ENCODE assay signal across 25 cellular contexts in genomic region chr9:21075484-21075883, GRCh38. TPM values are rescaled to one million over a fixed set of nuclear protein-coding genes. Genes with fewer than 3 reads are reported as not detected.
"Had no signal": no experiment of that assay in that cellular context is flagged by ENCODE, and none has a peak within 500 bp of the region (broad histone marks: within the 10 kb centered on the region; RNA-seq: fewer than 3 reads in every experiment).

No MANE protein-coding gene starts in this region.

- H3K27me3 ChIP-seq: colonic mucosa, gastroesophageal sphincter, heart left ventricle, sigmoid colon had no signal

- H3K9me3 Mint-ChIP-seq: activated CD4-positive, alpha-beta memory T cell treated with anti-CD3 and anti-CD28 coated beads, Interleukin-2, amount 10 ng/mL, durations not matched to agents 7 days and 5 days; activated T-helper 17 cell treated with anti-CD3 and anti-CD28 coated beads, Interleukin-2, amount 50 U/mL, for 72 hours; central memory CD8-positive, alpha-beta T cell had no signal

- H3K27ac ChIP-seq: colonic mucosa, gastroesophageal sphincter, heart left ventricle, sigmoid colon, spleen, thoracic aorta had no signal

- ATAC-seq: activated CD8-positive, alpha-beta memory T cell treated with anti-CD3 and anti-CD28 coated beads, Interleukin-2, amount 10 ng/mL, durations not matched to agents 7 days and 5 days; activated T-helper 17 cell treated with anti-CD3 and anti-CD28 coated beads, Interleukin-2, amount 50 U/mL, for 72 hours; esophagus mucosa; gastroesophageal sphincter; heart left ventricle; left ventricle myocardium superior; naive thymus-derived CD4-positive, alpha-beta T cell; stimulated activated naive B cell treated with anti-CD40 and anti-IgM and Interleukin-4, amounts not matched to agents 10 μg/mL and 1 μg/mL and 100 μg/mL, for 72 hours had no signal

- H3K27ac Mint-ChIP-seq: activated B cell treated with CpG ODN at 0.5 μM for 24 hours; activated CD4-positive, alpha-beta memory T cell treated with anti-CD3 and anti-CD28 coated beads, Interleukin-2, amount 10 ng/mL, durations not matched to agents 7 days and 5 days; activated CD8-positive, alpha-beta memory T cell treated with anti-CD3 and anti-CD28 coated beads, Interleukin-2, amount 10 ng/mL, durations not matched to agents 7 days and 5 days; activated naive CD8-positive, alpha-beta T cell treated with anti-CD3 and anti-CD28 coated beads for 36 hours; activated T-helper 17 cell treated with anti-CD3 and anti-CD28 coated beads, Interleukin-2, amount 50 U/mL, for 72 hours; memory B cell; stimulated activated naive B cell treated with anti-CD40 and anti-IgM and Interleukin-4, amounts not matched to agents 10 μg/mL and 1 μg/mL and 100 μg/mL, for 72 hours had no signal

- H3K4me1 Mint-ChIP-seq: activated B cell treated with CpG ODN at 0.5 μM for 24 hours; memory B cell; stimulated activated naive B cell treated with anti-CD40 and anti-IgM and Interleukin-4, amounts not matched to agents 10 μg/mL and 1 μg/mL and 100 μg/mL, for 72 hours had no signal

- H3K36me3 ChIP-seq: colonic mucosa, gastroesophageal sphincter, heart left ventricle, sigmoid colon, spleen, thoracic aorta had no signal

- DNase-seq: activated B cell treated with CpG ODN at 0.5 μM for 24 hours; activated CD4-positive, alpha-beta memory T cell treated with anti-CD3 and anti-CD28 coated beads, Interleukin-2, amount 10 ng/mL, durations not matched to agents 7 days and 5 days; activated CD4-positive, alpha-beta T cell treated with anti-CD3 and anti-CD28 coated beads for 4 hours; activated CD8-positive, alpha-beta memory T cell treated with anti-CD3 and anti-CD28 coated beads, Interleukin-2, amount 10 ng/mL, durations not matched to agents 7 days and 5 days; activated naive CD4-positive, alpha-beta T cell; activated naive CD8-positive, alpha-beta T cell treated with anti-CD3 and anti-CD28 coated beads for 36 hours; colonic mucosa; heart left ventricle; left ventricle myocardium superior; naive thymus-derived CD4-positive, alpha-beta T cell; nucleus accumbens; posterior cingulate gyrus; sigmoid colon; spleen; stimulated activated naive B cell treated with anti-CD40 and anti-IgM and Interleukin-4, amounts not matched to agents 10 μg/mL and 1 μg/mL and 100 μg/mL, for 72 hours; T-helper 2 cell had no signal

- H3K36me3 Mint-ChIP-seq: memory B cell; stimulated activated naive B cell treated with anti-CD40 and anti-IgM and Interleukin-4, amounts not matched to agents 10 μg/mL and 1 μg/mL and 100 μg/mL, for 72 hours had no signal

- H3K4me1 ChIP-seq: colonic mucosa had no signal

- H3K4me3 ChIP-seq: colonic mucosa, gastroesophageal sphincter, heart left ventricle, sigmoid colon, spleen, thoracic aorta had no signal

- H3K27me3 Mint-ChIP-seq: activated naive CD8-positive, alpha-beta T cell treated with anti-CD3 and anti-CD28 coated beads for 36 hours; central memory CD8-positive, alpha-beta T cell; stimulated activated naive B cell treated with anti-CD40 and anti-IgM and Interleukin-4, amounts not matched to agents 10 μg/mL and 1 μg/mL and 100 μg/mL, for 72 hours had no signal

- H3K9me3 ChIP-seq: colonic mucosa, gastroesophageal sphincter, heart left ventricle, sigmoid colon, spleen, thoracic aorta had no signal

- H3K4me3 Mint-ChIP-seq: activated B cell treated with CpG ODN at 0.5 μM for 24 hours; activated CD4-positive, alpha-beta memory T cell treated with anti-CD3 and anti-CD28 coated beads, Interleukin-2, amount 10 ng/mL, durations not matched to agents 7 days and 5 days; activated CD8-positive, alpha-beta memory T cell treated with anti-CD3 and anti-CD28 coated beads, Interleukin-2, amount 10 ng/mL, durations not matched to agents 7 days and 5 days; activated naive CD8-positive, alpha-beta T cell treated with anti-CD3 and anti-CD28 coated beads for 36 hours; activated T-helper 17 cell treated with anti-CD3 and anti-CD28 coated beads, Interleukin-2, amount 50 U/mL, for 72 hours; central memory CD8-positive, alpha-beta T cell; memory B cell; naive thymus-derived CD4-positive, alpha-beta T cell; stimulated activated naive B cell treated with anti-CD40 and anti-IgM and Interleukin-4, amounts not matched to agents 10 μg/mL and 1 μg/mL and 100 μg/mL, for 72 hours had no signal

RNA-seq across cellular contexts. Expression of gene IFNB1, which starts 2.3 kb away (rescaled TPM):
- total RNA-seq: activated B cell treated with CpG ODN at 0.5 μM for 24 hours; activated T-helper 17 cell treated with anti-CD3 and anti-CD28 coated beads, Interleukin-2, amount 50 U/mL, for 72 hours; colonic mucosa; esophagus mucosa; gastroesophageal sphincter; heart left ventricle; left ventricle myocardium superior; mucosa of gallbladder; naive thymus-derived CD4-positive, alpha-beta T cell; renal cortical epithelial cell; sigmoid colon; spleen; thoracic aorta; ureter had no signal
- polyA plus RNA-seq: heart left ventricle; naive thymus-derived CD4-positive, alpha-beta T cell; spleen had no signal
